Comparison of ENCODE assay signal across 11 cellular contexts in the genomic region with DNA sequence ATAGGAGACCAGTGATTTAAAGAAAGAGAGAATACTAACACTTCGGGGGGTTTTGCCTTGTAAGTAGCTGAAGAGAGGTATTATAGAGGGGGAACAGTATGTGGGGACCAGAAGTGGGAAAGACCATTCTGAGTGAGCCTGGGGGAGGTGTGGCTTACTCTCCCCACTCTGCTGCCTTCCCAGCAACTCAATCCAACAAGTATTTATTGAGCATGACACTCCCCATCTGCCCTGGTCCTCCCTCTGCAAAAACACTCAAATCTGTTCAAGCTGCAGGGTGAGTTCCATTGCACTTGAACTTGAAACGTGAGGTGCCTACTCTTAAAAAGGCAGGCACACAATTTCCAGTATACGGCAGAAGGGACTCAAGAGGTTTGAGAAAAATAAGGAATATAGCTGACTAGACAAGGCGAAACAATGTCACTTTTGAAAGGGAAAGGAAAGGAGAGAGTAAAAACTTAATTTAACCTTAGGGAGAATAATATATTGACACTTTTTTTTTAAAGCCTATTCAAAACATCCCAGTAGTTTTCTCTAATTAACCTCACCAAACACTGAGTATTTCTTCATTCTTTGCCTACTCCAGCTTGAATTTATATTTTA. TPM values are rescaled to one million over a fixed set of nuclear protein-coding genes. Genes with fewer than 3 reads are reported as not detected.
A peak's percentile ranks its signal among the peaks of the same experiment; 100 is the strongest.
DNase-seq lines count a peak whose midpoint lies in the region; ATAC-seq and TF ChIP-seq lines count a peak whose summit lies in the region.
"Had no signal": no experiment of that assay in that cellular context is flagged by ENCODE, and none has a peak within 500 bp of the region (broad histone marks: within the 10 kb centered on the region; RNA-seq: fewer than 3 reads in every experiment).

No MANE protein-coding gene starts in this region.

- peak overlapping the region; percentile 23 for H3K27ac Mint-ChIP-seq in T-helper 2 cell treated with Interferon-gamma antibody and Interleukin-4, amounts not matched to agents 5 μg/mL and 100 μg/mL, for 36 hours
- H3K27ac Mint-ChIP-seq in IgD-negative memory B cell (peak overlapping the region in 2 of 3 donors; percentile 23 to 91), natural killer cell (peak overlapping the region; percentile 95 to 97)
- peak overlapping the region; percentile 71 for H3K27ac Mint-ChIP-seq in activated CD8-positive, alpha-beta T cell treated with anti-CD3 and anti-CD28 coated beads for 36 hours

- DNase-seq in T-helper 2 cell treated with Interferon-gamma antibody and Interleukin-4, amounts not matched to agents 5 μg/mL and 100 μg/mL, for 36 hours (ENCODE audit: low spot score): no peak
- DNase-seq in T-helper 2 cell: no peak
- DNase-seq in activated CD8-positive, alpha-beta T cell treated with anti-CD3 and anti-CD28 coated beads for 36 hours: no peak
- DNase-seq in natural killer cell: no peak
- no peak for DNase-seq in OCI-M2 (lab: John Stamatoyannopoulos, UW; ENCODE audit: unreplicated experiment)
- no peak for DNase-seq in NCI-H226
- DNase-seq: NCI-H1694; stimulated activated naive CD4-positive, alpha-beta T cell treated with Interleukin-2 at 50 U/mL for 16 hours had no signal

- no peak for TF ChIP-seq CTCF in activated CD8-positive, alpha-beta T cell treated with anti-CD3 and anti-CD28 coated beads for 36 hours (IDR thresholded peaks at IDR 0.05)
- TF ChIP-seq CTCF in natural killer cell (IDR thresholded peaks at IDR 0.05): no peak

- peaks cover 39% of the 10 kb centered on the region for H3K36me3 Mint-ChIP-seq in T-helper 2 cell treated with Interferon-gamma antibody and Interleukin-4, amounts not matched to agents 5 μg/mL and 100 μg/mL, for 36 hours (ENCODE audit: low read depth)
- H3K36me3 Mint-ChIP-seq in IgD-negative memory B cell (peaks cover 2% of the 10 kb centered on the region), natural killer cell (no peaks in the 10 kb centered on the region)
- peaks cover 16% of the 10 kb centered on the region for H3K36me3 Mint-ChIP-seq in activated CD8-positive, alpha-beta T cell treated with anti-CD3 and anti-CD28 coated beads for 36 hours (ENCODE audit: low read depth)

- no peaks in the 10 kb centered on the region for H3K9me3 Mint-ChIP-seq in T-helper 2 cell treated with Interferon-gamma antibody and Interleukin-4, amounts not matched to agents 5 μg/mL and 100 μg/mL, for 36 hours
- H3K9me3 Mint-ChIP-seq in IgD-negative memory B cell (no peaks in the 10 kb centered on the region), natural killer cell (no peaks in the 10 kb centered on the region)
- H3K9me3 Mint-ChIP-seq in activated CD8-positive, alpha-beta T cell treated with anti-CD3 and anti-CD28 coated beads for 36 hours: no peaks in the 10 kb centered on the region

- no peak for ATAC-seq in activated CD8-positive, alpha-beta T cell treated with anti-CD3 and anti-CD28 coated beads for 36 hours
- ATAC-seq in natural killer cell (no peak), GM21737 (IDR thresholded peaks at IDR 0.05; ENCODE audit: unreplicated experiment) (no peak)
- ATAC-seq: HCT116 had no signal

- intact Hi-C loops in activated CD8-positive, alpha-beta T cell treated with anti-CD3 and anti-CD28 coated beads for 36 hours (cut with micrococcal nuclease): no loop called here
- intact Hi-C loops in natural killer cell (cut with micrococcal nuclease): no loop called here

- H3K4me3 Mint-ChIP-seq in T-helper 2 cell treated with Interferon-gamma antibody and Interleukin-4, amounts not matched to agents 5 μg/mL and 100 μg/mL, for 36 hours: no peak overlapping the region
- no peak overlapping the region for H3K4me3 Mint-ChIP-seq in IgD-negative memory B cell
- H3K4me3 Mint-ChIP-seq in activated CD8-positive, alpha-beta T cell treated with anti-CD3 and anti-CD28 coated beads for 36 hours: no peak overlapping the region
- H3K4me3 Mint-ChIP-seq in natural killer cell: peak overlapping the region; percentile 72

- peaks cover 45% of the 10 kb centered on the region for H3K4me1 Mint-ChIP-seq in T-helper 2 cell treated with Interferon-gamma antibody and Interleukin-4, amounts not matched to agents 5 μg/mL and 100 μg/mL, for 36 hours (ENCODE audit: low read depth)
- peaks cover 44 to 56% (median 45%) of the 10 kb centered on the region in 3 donors for H3K4me1 Mint-ChIP-seq in IgD-negative memory B cell
- H3K4me1 Mint-ChIP-seq in activated CD8-positive, alpha-beta T cell treated with anti-CD3 and anti-CD28 coated beads for 36 hours (ENCODE audit: low read depth): peaks cover 77% of the 10 kb centered on the region
- peaks cover 70 to 73% of the 10 kb centered on the region in 2 donors for H3K4me1 Mint-ChIP-seq in natural killer cell

- CTCF ChIA-PET in activated CD8-positive, alpha-beta T cell treated with anti-CD3 and anti-CD28 coated beads for 36 hours (lab: Charles Lee): interaction anchor here (0.6 to 2.2 kb wide), 6 partner anchors 10 to 60 kb away, joined by 3 to 5 read pairs (median 4); a partner anchor contains a TSS

- POLR2A ChIA-PET in activated CD8-positive, alpha-beta T cell treated with anti-CD3 and anti-CD28 coated beads for 36 hours (lab: Charles Lee): interaction anchor here (1.0 to 1.5 kb wide), 3 partner anchors 9 to 60 kb away, joined by 3 to 5 read pairs (median 5); no protein-coding TSS in a partner anchor

- no peaks in the 10 kb centered on the region for H3K27me3 Mint-ChIP-seq in T-helper 2 cell treated with Interferon-gamma antibody and Interleukin-4, amounts not matched to agents 5 μg/mL and 100 μg/mL, for 36 hours (ENCODE audit: low read depth)
- H3K27me3 Mint-ChIP-seq in IgD-negative memory B cell (no peaks in the 10 kb centered on the region), natural killer cell (ENCODE audit: low read depth in 2 of 2) (no peaks in the 10 kb centered on the region)
- no peaks in the 10 kb centered on the region for H3K27me3 Mint-ChIP-seq in activated CD8-positive, alpha-beta T cell treated with anti-CD3 and anti-CD28 coated beads for 36 hours

RNA-seq across cellular contexts. Expression of a gene that starts 8.1 kb away (rescaled TPM):
- polyA plus RNA-seq in IgD-negative memory B cell: 81.6 TPM
- total RNA-seq in activated CD8-positive, alpha-beta T cell treated with anti-CD3 and anti-CD28 coated beads for 36 hours: 10 to 100 TPM; 19.7 to 23.0 TPM
- total RNA-seq in natural killer cell: 10 to 100 TPM; 55.2 to 88.4 (median 79.2) TPM

RNA-seq across cellular contexts. Expression of a gene that starts 32.7 kb away (rescaled TPM):
- polyA plus RNA-seq in IgD-negative memory B cell: 48.6 TPM
- 10 to 100 TPM; 61.2 to 66.6 TPM for total RNA-seq in activated CD8-positive, alpha-beta T cell treated with anti-CD3 and anti-CD28 coated beads for 36 hours
- total RNA-seq in natural killer cell: 100 to 1,000 TPM; 195 to 231 (median 213) TPM

RNA-seq across cellular contexts. Expression of a gene that starts 48.0 kb away (rescaled TPM):
- 27.7 TPM for polyA plus RNA-seq in IgD-negative memory B cell
- total RNA-seq in activated CD8-positive, alpha-beta T cell treated with anti-CD3 and anti-CD28 coated beads for 36 hours: 10 to 100 TPM; 38.6 to 46.6 TPM
- total RNA-seq in natural killer cell: 100 to 1,000 TPM in 1 of 3 donors, 10 to 100 TPM in 2; 74.0 to 121 (median 90.2) TPM

Comparison
In these comparisons a context has a peak if more than half of its experiments do, and no peak if none do; other contexts are left out.
1. H3K27ac Mint-ChIP-seq: peak in every context shown above with its lines; median percentile 96 in natural killer cell; 71 in activated CD8-positive, alpha-beta T cell treated with anti-CD3 and anti-CD28 coated beads for 36 hours; 57 in IgD-negative memory B cell; 23 in T-helper 2 cell treated with Interferon-gamma antibody and Interleukin-4, amounts not matched to agents 5 μg/mL and 100 μg/mL, for 36 hours.